9 cellular contexts compared by ENCODE assay signal in the genomic region with DNA sequence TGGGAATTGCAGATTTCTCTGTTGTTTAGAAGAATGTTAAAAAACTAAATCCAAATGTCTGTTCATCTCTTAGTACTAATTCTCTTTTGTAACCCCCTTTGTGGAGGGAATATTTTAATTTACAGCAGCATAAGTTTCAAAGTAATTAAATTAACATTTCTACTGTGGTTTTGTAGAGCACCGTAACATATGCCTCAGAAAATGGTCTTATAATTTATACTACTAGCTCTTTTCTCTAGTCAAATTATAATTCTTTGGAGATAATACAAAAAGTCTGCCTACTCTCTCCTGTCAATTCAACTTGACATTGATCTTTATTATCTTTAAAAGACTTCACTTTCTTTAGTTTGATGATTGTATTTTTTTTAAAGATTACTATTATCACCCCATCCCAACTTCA.
"Had no signal": no experiment of that assay in that cellular context is flagged by ENCODE, and none has a peak within 500 bp of the region (broad histone marks: within the 10 kb centered on the region; RNA-seq: fewer than 3 reads in every experiment).

No MANE protein-coding gene starts in this region.

- H2AFZ ChIP-seq: GM23248, GM23338 had no signal

- DNase-seq: GM23248, GOT3, H7, H9, HCEC 1CT, HFFc6 had no signal

- H3K36me3 ChIP-seq: HAP-1 had no signal

- H3K27ac ChIP-seq: GM23248 had no signal

- H3K9me3 ChIP-seq: HAP-1 had no signal

- H3K9ac ChIP-seq: GM23248 had no signal

- H3K4me2 ChIP-seq: GM23338 had no signal

- H3K4me1 ChIP-seq: HAP-1 had no signal

- ATAC-seq: GM23338, HCT116 had no signal

- H3K4me3 ChIP-seq: GM23248, GM23338, HAP-1 had no signal
